ENCODE assay signal across 20 cellular contexts in genomic region chr5:54634089-54634488, GRCh38.
"Had no signal": no experiment of that assay in that cellular context is flagged by ENCODE, and none has a peak within 500 bp of the region (broad histone marks: within the 10 kb centered on the region; RNA-seq: fewer than 3 reads in every experiment).

No MANE protein-coding gene starts in this region.

- H3K36me3 ChIP-seq: gastrocnemius medialis, right atrium auricular region, stomach, transverse colon, uterus had no signal

- H3K27ac ChIP-seq: gastrocnemius medialis, right atrium auricular region, stomach, transverse colon, uterus had no signal

- H3K4me1 ChIP-seq: gastrocnemius medialis had no signal

- H3K9me3 ChIP-seq: gastrocnemius medialis, transverse colon, uterus had no signal

- H3K27me3 ChIP-seq: gastrocnemius medialis, right atrium auricular region, stomach, transverse colon, uterus had no signal

- ATAC-seq: gastrocnemius medialis; left colon; natural killer cell; stimulated activated naive B cell treated with anti-CD40 and anti-IgM and Interleukin-4, amounts not matched to agents 10 μg/mL and 1 μg/mL and 100 μg/mL, for 72 hours had no signal

- H3K4me3 ChIP-seq: gastrocnemius medialis, right atrium auricular region, stomach, transverse colon, uterus had no signal

- DNase-seq: activated CD4-positive, alpha-beta T cell treated with anti-CD3 and anti-CD28 coated beads for 48 hours; activated CD4-positive, alpha-beta T cell treated with anti-CD3 and anti-CD28 coated beads, Interleukin-2, amount 50 U/mL, for 48 hours; activated CD8-positive, alpha-beta memory T cell treated with anti-CD3 and anti-CD28 coated beads, Interleukin-2, amount 50 U/mL, for 4 hours; activated gamma-delta T cell treated with Interleukin-2 at 50 U/mL for 16 hours; activated naive CD4-positive, alpha-beta T cell treated with anti-CD3 and anti-CD28 coated beads, Interleukin-2, amount 50 U/mL, for 16 hours; activated T-cell treated with anti-CD3 and anti-CD28 coated beads, Interleukin-2, amount 50 U/mL, for 1 hour; amniotic stem cell; endodermal cell; gastrocnemius medialis; glutamatergic neuron; kidney; left colon; natural killer cell; stimulated activated CD4-positive, alpha-beta T cell treated with anti-CD3 and anti-CD28 coated beads, Interleukin-15, amount 100 ng/mL, for 24 hours; stimulated activated CD4-positive, alpha-beta T cell treated with anti-CD3 and anti-CD28 coated beads, Interleukin-2, amount 100 ng/mL, for 24 hours; stimulated activated naive B cell treated with anti-CD40 and anti-IgM and Interleukin-4, amounts not matched to agents 10 μg/mL and 1 μg/mL and 100 μg/mL, for 72 hours; stomach; transverse colon; uterus had no signal
